Comparison of ENCODE assay signal across 9 cellular contexts in genomic region chr5:86968311-86968753, GRCh38.
DNase-seq lines count a peak whose midpoint lies in the region; ATAC-seq, FAIRE-seq and TF ChIP-seq lines count a peak whose summit lies in the region.
"Had no signal": no experiment of that assay in that cellular context is flagged by ENCODE, and none has a peak within 500 bp of the region (broad histone marks: within the 10 kb centered on the region; RNA-seq: fewer than 3 reads in every experiment).

No MANE protein-coding gene starts in this region.

- H3K4me1 Mint-ChIP-seq in stimulated activated naive B cell treated with anti-CD40 and anti-IgM and Interleukin-4, amounts not matched to agents 10 μg/mL and 1 μg/mL and 100 μg/mL, for 72 hours: peaks cover 7 to 10% of the 10 kb centered on the region in 2 donors

- intact Hi-C loops in K562 (cut with micrococcal nuclease): no loop called here

- CTCF ChIA-PET in K562 (lab: Yijun Ruan, JAX; ENCODE audit: low intra/inter-chr PET ratio): interaction anchor here (0.8 kb wide), 1 partner anchor 87 kb away, joined by 3 read pairs; no protein-coding TSS in a partner anchor

- no peak overlapping the region for H3K27ac Mint-ChIP-seq in stimulated activated naive B cell treated with anti-CD40 and anti-IgM and Interleukin-4, amounts not matched to agents 10 μg/mL and 1 μg/mL and 100 μg/mL, for 72 hours

- no peak for TF ChIP-seq EP300 in K562 (IDR thresholded peaks at IDR 0.05; ENCODE audit: low read length)

- WGBS in K562 (ENCODE audit: insufficient coverage, low coverage, missing lambda C conversion rate): 0% methylated on average over 4 of the region's 4 CpGs

- H3K79me2 ChIP-seq in K562 (ENCODE audit: control insufficient read depth, insufficient read depth, low read length): no peaks in the 10 kb centered on the region

- H3K4me3 Mint-ChIP-seq in stimulated activated naive B cell treated with anti-CD40 and anti-IgM and Interleukin-4, amounts not matched to agents 10 μg/mL and 1 μg/mL and 100 μg/mL, for 72 hours: no peak overlapping the region

- H3K4me3 ChIP-seq in K562 (no peak overlapping the region), kidney epithelial cell (ENCODE audit: low read depth, low read length) (no peak overlapping the region)

- peak in 2 of 3 experiments; percentile 8 to 44; a peak in 3 of 6 replicates for TF ChIP-seq CTCF in K562 (IDR thresholded peaks at IDR 0.05 in 2 of 3, conservative IDR thresholded peaks at IDR 0.05 in 1 of 3; ENCODE audit: insufficient read depth in 2 of 3, low read depth in 1 of 3, low read length in 3 of 3)
- TF ChIP-seq CTCF in kidney epithelial cell (IDR thresholded peaks at IDR 0.05; ENCODE audit: insufficient read depth, low read length, poor library complexity, severe bottlenecking): peak; percentile 8

- peak; percentile 62 for DNase-seq in EL
- DNase-seq in NCI-H146 (lab: John Stamatoyannopoulos, UW): peak; percentile 1
- DNase-seq in K562 (ENCODE audit: extremely low read depth in 1 of 4, low spot score in 3 of 4): peak in 2 of 4 experiments; percentile 5 to 10
- DNase-seq in kidney epithelial cell (ENCODE audit: low read depth): no peak
- DNase-seq in stimulated activated naive B cell treated with anti-CD40 and anti-IgM and Interleukin-4, amounts not matched to agents 10 μg/mL and 1 μg/mL and 100 μg/mL, for 72 hours: no peak
- no peak for DNase-seq in activated CD4-positive, alpha-beta T cell treated with anti-CD3 and anti-CD28 coated beads, Interleukin-2, amount 50 U/mL, for 1 hour

- TF ChIP-seq POLR2A in K562 (conservative IDR thresholded peaks at IDR 0.05): no peak

- POLR2A ChIA-PET in K562 (lab: Yijun Ruan, JAX): no interaction called here

- in situ Hi-C loops in K562 (cut with MboI): no loop called here

- no peaks in the 10 kb centered on the region for H3K9me3 Mint-ChIP-seq in stimulated activated naive B cell treated with anti-CD40 and anti-IgM and Interleukin-4, amounts not matched to agents 10 μg/mL and 1 μg/mL and 100 μg/mL, for 72 hours

- no peak overlapping the region for H3K9ac ChIP-seq in K562 (ENCODE audit: insufficient read depth in 1 of 2, low read depth in 2 of 2, low read length in 2 of 2)

- H3K4me2 ChIP-seq in K562 (ENCODE audit: insufficient read depth, low read length): no peak overlapping the region

- H3K9me1 ChIP-seq in K562 (ENCODE audit: control insufficient read depth, insufficient read depth, low read length): no peaks in the 10 kb centered on the region

- no peak for FAIRE-seq in K562 (lab: Jason Lieb, UNC)

- peak; percentile 49 to 63 for TF ChIP-seq RAD21 in K562 (CRISPR knock-in tag; conservative IDR thresholded peaks at IDR 0.05 in 1 of 2, IDR thresholded peaks at IDR 0.05 in 1 of 2)

- H3K27me3 ChIP-seq in K562 (ENCODE audit: control insufficient read depth in 2 of 2, insufficient read depth in 2 of 2, low read length in 2 of 2) (no peaks in the 10 kb centered on the region), kidney epithelial cell (ENCODE audit: control insufficient read depth, insufficient read depth, low read length) (no peaks in the 10 kb centered on the region)
- H3K27me3 ChIP-seq: neutrophil had no signal

- H2AFZ ChIP-seq in K562 (ENCODE audit: low read depth, low read length): no peak overlapping the region

- H3K27me3 Mint-ChIP-seq in stimulated activated naive B cell treated with anti-CD40 and anti-IgM and Interleukin-4, amounts not matched to agents 10 μg/mL and 1 μg/mL and 100 μg/mL, for 72 hours: peaks cover 5 to 6% of the 10 kb centered on the region in 2 donors

- H4K20me1 ChIP-seq in K562 (replicated peaks; ENCODE audit: control insufficient read depth, insufficient read depth, low read length): no peaks in the 10 kb centered on the region

- no peaks in the 10 kb centered on the region for H3K36me3 ChIP-seq in K562 (ENCODE audit: control insufficient read depth, insufficient read depth, low read length)
- H3K36me3 ChIP-seq in kidney epithelial cell (ENCODE audit: control insufficient read depth, insufficient read depth, low read length): no peaks in the 10 kb centered on the region
- H3K36me3 ChIP-seq: neutrophil had no signal

- no peak overlapping the region for H3K27ac ChIP-seq in K562 (ENCODE audit: extremely low read depth, low read depth, low read length)
- H3K27ac ChIP-seq: neutrophil had no signal

- no peaks in the 10 kb centered on the region for H3K36me3 Mint-ChIP-seq in stimulated activated naive B cell treated with anti-CD40 and anti-IgM and Interleukin-4, amounts not matched to agents 10 μg/mL and 1 μg/mL and 100 μg/mL, for 72 hours

- no TSS peak for BruUV-seq in K562 (replicated peaks; lab: Mats Ljungman, UMichigan)

- H3K4me1 ChIP-seq in K562 (replicated peaks in 1 of 2; ENCODE audit: control insufficient read depth in 2 of 2, insufficient read depth in 2 of 2, low read length in 2 of 2): no peaks in the 10 kb centered on the region

- ATAC-seq in K562 (no peak), HG03442 (IDR thresholded peaks at IDR 0.05; ENCODE audit: unreplicated experiment) (no peak), HG03045 (IDR thresholded peaks at IDR 0.05; ENCODE audit: unreplicated experiment) (no peak)
- ATAC-seq in stimulated activated naive B cell treated with anti-CD40 and anti-IgM and Interleukin-4, amounts not matched to agents 10 μg/mL and 1 μg/mL and 100 μg/mL, for 72 hours (replicated peaks): no peak

- no peaks in the 10 kb centered on the region for H3K9me3 ChIP-seq in K562 (replicated peaks; ENCODE audit: control insufficient read depth, insufficient read depth, low read depth, low read length)
- H3K9me3 ChIP-seq: neutrophil had no signal

TF ChIP-seq in K562, 482 proteins besides CTCF, POLR2A, EP300 and RAD21:
- TF ChIP-seq ZNF695 (CRISPR knock-in tag; IDR thresholded peaks at IDR 0.05) (no peak), TEAD4 (IDR thresholded peaks at IDR 0.05; ENCODE audit: low read length) (no peak), TEAD4 (CRISPR knock-in tag; IDR thresholded peaks at IDR 0.05; ENCODE audit: borderline replicate concordance) (no peak), KAT2B (IDR thresholded peaks at IDR 0.05; ENCODE audit: low read depth, low read length) (no peak), PRPF4 (IDR thresholded peaks at IDR 0.05; ENCODE audit: insufficient read depth, low read depth, low read length, poor library complexity, severe bottlenecking) (no peak), SUPT5H (IDR thresholded peaks at IDR 0.05) (no peak), SRSF3 (IDR thresholded peaks at IDR 0.05; ENCODE audit: insufficient read depth, low read length) (no peak), ZNF699 (CRISPR knock-in tag; IDR thresholded peaks at IDR 0.05; ENCODE audit: insufficient replicate concordance) (no peak), BRD4 (IDR thresholded peaks at IDR 0.05) (no peak), PHF8 (IDR thresholded peaks at IDR 0.05; ENCODE audit: borderline replicate concordance, low read length) (no peak), ERF (CRISPR knock-in tag; IDR thresholded peaks at IDR 0.05) (no peak), ZSCAN32 (CRISPR knock-in tag; IDR thresholded peaks at IDR 0.05) (no peak)

Comparison
In these comparisons a context has a peak if more than half of its experiments do, and no peak if none do; other contexts are left out.
1. DNase-seq: peak in EL (single experiment) and NCI-H146 (single experiment); none in kidney epithelial cell (single experiment), stimulated activated naive B cell treated with anti-CD40 and anti-IgM and Interleukin-4, amounts not matched to agents 10 μg/mL and 1 μg/mL and 100 μg/mL, for 72 hours (single experiment) and activated CD4-positive, alpha-beta T cell treated with anti-CD3 and anti-CD28 coated beads, Interleukin-2, amount 50 U/mL, for 1 hour (single experiment).